In the genomic region with DNA sequence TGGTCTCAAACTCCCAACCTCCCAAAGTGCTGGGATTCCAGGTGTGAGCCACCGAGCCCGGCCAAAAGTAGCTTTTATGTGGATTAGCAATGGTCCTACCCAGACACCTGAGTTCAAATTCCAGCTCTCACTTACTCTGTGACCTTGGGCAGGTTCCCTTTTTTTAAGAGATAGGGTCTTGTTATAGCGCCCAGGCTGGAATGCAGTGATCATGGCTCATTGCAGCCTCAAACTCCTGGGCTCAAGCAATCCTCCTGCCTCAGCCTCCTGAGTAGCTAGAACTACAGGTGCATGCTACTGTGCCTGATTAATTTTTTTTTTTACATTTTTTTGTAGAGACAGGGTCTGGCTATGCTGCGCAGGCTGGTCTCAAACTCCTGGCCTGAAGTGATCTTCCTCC, we compare ENCODE assay signal across 17 cellular contexts. TPM values are rescaled to one million over a fixed set of nuclear protein-coding genes. Genes with fewer than 3 reads are reported as not detected.
DNase-seq lines count a peak whose midpoint lies in the region; ATAC-seq and TF ChIP-seq lines count a peak whose summit lies in the region.
"Had no signal": no experiment of that assay in that cellular context is flagged by ENCODE, and none has a peak within 500 bp of the region (broad histone marks: within the 10 kb centered on the region; RNA-seq: fewer than 3 reads in every experiment).

No MANE protein-coding gene starts in this region.

- peaks cover 92% of the 10 kb centered on the region for H4K20me1 ChIP-seq in BLaER1
- H4K20me1 ChIP-seq in GM23248 (ENCODE audit: insufficient read depth) = no peaks in the 10 kb centered on the region

- H3K9me3 ChIP-seq in BLaER1 = no peaks in the 10 kb centered on the region
- H3K9me3 ChIP-seq in GM23248 (ENCODE audit: low read depth) = no peaks in the 10 kb centered on the region
- no peaks in the 10 kb centered on the region for H3K9me3 ChIP-seq in esophagus muscularis mucosa
- H3K9me3 ChIP-seq in skeletal muscle tissue (ENCODE audit: control insufficient read depth in 3 of 3, low read length in 3 of 3) = no peaks in the 10 kb centered on the region
- H3K9me3 ChIP-seq: Caco-2, SK-N-SH had no signal

- no peak for TF ChIP-seq POLR2A in esophagus muscularis mucosa (IDR thresholded peaks at IDR 0.05; ENCODE audit: low read depth)

- H3K27ac ChIP-seq in BLaER1 (peak overlapping the region; percentile 88), GM23248 (peak overlapping the region; percentile 89), esophagus muscularis mucosa (replicated peaks in 1 of 4) (peak overlapping the region; percentile 87 to 98 (median 92)), skeletal muscle tissue (ENCODE audit: low read depth, low read length) (peak overlapping the region; percentile 93)

- no peak for TF ChIP-seq CTCF in esophagus muscularis mucosa (IDR thresholded peaks at IDR 0.05)
- TF ChIP-seq CTCF in GM20000 (IDR thresholded peaks at IDR 0.05; ENCODE audit: extremely low read depth, missing control alignments) = no peak

- no peak for TF ChIP-seq EP300 in esophagus muscularis mucosa (IDR thresholded peaks at IDR 0.05)

- H3F3A ChIP-seq in GM23248 (ENCODE audit: insufficient read depth) = peaks cover 22% of the 10 kb centered on the region

- intact Hi-C loops in esophagus muscularis mucosa (cut with DNase I) = no loop called here

- in situ Hi-C loops in GM23248 (cut with MboI) = no loop called here

- H3K9me2 ChIP-seq in GM23248 (ENCODE audit: insufficient read depth) = no peaks in the 10 kb centered on the region
- H3K9me2 ChIP-seq: SK-N-SH had no signal

- ATAC-seq in GM19351 (IDR thresholded peaks at IDR 0.05; ENCODE audit: unreplicated experiment) = no peak
- ATAC-seq: HCT116 had no signal

- H3K27me3 ChIP-seq in BLaER1 (no peaks in the 10 kb centered on the region), GM23248 (replicated peaks; ENCODE audit: insufficient read depth) (no peaks in the 10 kb centered on the region), esophagus muscularis mucosa (no peaks in the 10 kb centered on the region), skeletal muscle tissue (ENCODE audit: control insufficient read depth in 3 of 3, insufficient read depth in 3 of 3, low read length in 3 of 3) (no peaks in the 10 kb centered on the region)

- H3K4me3 ChIP-seq in BLaER1 (no peak overlapping the region), GM23248 (no peak overlapping the region), esophagus muscularis mucosa (no peak overlapping the region), skeletal muscle tissue (ENCODE audit: low read length in 3 of 3) (no peak overlapping the region)

- peaks cover 87% of the 10 kb centered on the region for H3K79me2 ChIP-seq in GM23248 (ENCODE audit: insufficient read depth)

- H3K36me3 ChIP-seq in BLaER1 (peaks cover 51% of the 10 kb centered on the region), GM23248 (ENCODE audit: low read depth) (no peaks in the 10 kb centered on the region), esophagus muscularis mucosa (peaks cover 7 to 33% (median 13%) of the 10 kb centered on the region in 4 donors), skeletal muscle tissue (ENCODE audit: control insufficient read depth in 3 of 3, insufficient read depth in 3 of 3, low read length in 3 of 3) (peaks cover 6 to 28% (median 11%) of the 10 kb centered on the region in 3 donors)

- H3K4me1 ChIP-seq in BLaER1 (peaks cover 95% of the 10 kb centered on the region), GM23248 (ENCODE audit: insufficient read depth) (peaks cover 41% of the 10 kb centered on the region), esophagus muscularis mucosa (peaks cover 95 to 98% (median 98%) of the 10 kb centered on the region in 4 donors), skeletal muscle tissue (ENCODE audit: control insufficient read depth in 3 of 3, insufficient read depth in 3 of 3, low read length in 3 of 3) (peaks cover 82 to 93% (median 86%) of the 10 kb centered on the region in 3 donors)

- 89 to 96% methylated on average over 4 of the region's 4 CpGs for WGBS in GM23248 (ENCODE audit: low coverage in 1 of 2, low lambda C conversion rate in 2 of 2, missing lambda C conversion rate in 2 of 2), 2 experiments
- WGBS in esophagus muscularis mucosa = 100% methylated on average over 4 of the region's 4 CpGs

- no peak overlapping the region for H2AFZ ChIP-seq in GM23248

- no peak for DNase-seq in GM23248
- DNase-seq in esophagus muscularis mucosa (ENCODE audit: extremely low spot score) = no peak
- no peak for DNase-seq in NCI-H146 (lab: John Stamatoyannopoulos, UW)
- no peak for DNase-seq in GM20000 (ENCODE audit: low spot score)
- DNase-seq: Caco-2; CD4-positive, alpha-beta memory T cell; DMS 273 treated with DMSO at 0.1 percent for 48 hours; DND-41; NCI-H187; NCI-H446 treated with DMSO at 0.1 percent for 48 hours; NCI-H526 treated with DMSO at 0.1 percent for 48 hours; SHP77 treated with DMSO at 0.1 percent for 48 hours; SK-N-SH had no signal

- H3K4me2 ChIP-seq in BLaER1 (peak overlapping the region; percentile 99), GM23248 (ENCODE audit: unreplicated experiment) (no peak overlapping the region)

- H3K9ac ChIP-seq in BLaER1 (peak overlapping the region; percentile 33; the same call in 1 of the 2 replicates), GM23248 (no peak overlapping the region), skeletal muscle tissue (ENCODE audit: low read depth in 1 of 3, low read length in 3 of 3) (peak overlapping the region in 1 of 3 donors; percentile 93)

RNA-seq across cellular contexts. Expression of a gene that starts 16.6 kb away (rescaled TPM):
- 84.4 and 98.7 TPM in 2 replicates for total RNA-seq in GM23248 (2014; rRNA removed; shearing (Covaris generic))
- polyA plus RNA-seq in GM23248 (2016; fragmentation: Nextera tagmentation; extraction: Ambion mirVana) = 28.5 and 32.2 TPM in 2 replicates
- total RNA-seq in esophagus muscularis mucosa (100 to 1,000 TPM in 3 of 4 donors, 10 to 100 TPM in 1; 75.6 to 237 (median 130) TPM), skeletal muscle tissue (44.4 TPM)

RNA-seq across cellular contexts. Expression of a gene that starts 34.9 kb away (rescaled TPM):
- 1.3 and 1.8 TPM in 2 replicates for total RNA-seq in GM23248 (2014; rRNA removed; shearing (Covaris generic))
- 3.5 and 3.6 TPM in 2 replicates for polyA plus RNA-seq in GM23248 (2016; fragmentation: Nextera tagmentation; extraction: Ambion mirVana)
- total RNA-seq in esophagus muscularis mucosa (1 to 10 TPM; 1.7 to 4.6 (median 2.6) TPM), skeletal muscle tissue (1.0 TPM)

RNA-seq across cellular contexts. Expression of a gene that starts 36.3 kb away (rescaled TPM):
- total RNA-seq in GM23248 (2014; rRNA removed; shearing (Covaris generic)) = 57.4 and 68.5 TPM in 2 replicates
- 121 and 128 TPM in 2 replicates for polyA plus RNA-seq in GM23248 (2016; fragmentation: Nextera tagmentation; extraction: Ambion mirVana)
- total RNA-seq in esophagus muscularis mucosa (10 to 100 TPM; 23.9 to 37.5 (median 30.7) TPM), skeletal muscle tissue (13.0 TPM)

RNA-seq across cellular contexts. Expression of a gene that starts 40.3 kb away (rescaled TPM):
- 36.1 and 49.4 TPM in 2 replicates for total RNA-seq in GM23248 (2014; rRNA removed; shearing (Covaris generic))
- 122 and 125 TPM in 2 replicates for polyA plus RNA-seq in GM23248 (2016; fragmentation: Nextera tagmentation; extraction: Ambion mirVana)
- total RNA-seq in esophagus muscularis mucosa = 10 to 100 TPM; 37.8 to 59.2 (median 46.0) TPM
- 13.6 TPM for total RNA-seq in skeletal muscle tissue
